In the genomic region with DNA sequence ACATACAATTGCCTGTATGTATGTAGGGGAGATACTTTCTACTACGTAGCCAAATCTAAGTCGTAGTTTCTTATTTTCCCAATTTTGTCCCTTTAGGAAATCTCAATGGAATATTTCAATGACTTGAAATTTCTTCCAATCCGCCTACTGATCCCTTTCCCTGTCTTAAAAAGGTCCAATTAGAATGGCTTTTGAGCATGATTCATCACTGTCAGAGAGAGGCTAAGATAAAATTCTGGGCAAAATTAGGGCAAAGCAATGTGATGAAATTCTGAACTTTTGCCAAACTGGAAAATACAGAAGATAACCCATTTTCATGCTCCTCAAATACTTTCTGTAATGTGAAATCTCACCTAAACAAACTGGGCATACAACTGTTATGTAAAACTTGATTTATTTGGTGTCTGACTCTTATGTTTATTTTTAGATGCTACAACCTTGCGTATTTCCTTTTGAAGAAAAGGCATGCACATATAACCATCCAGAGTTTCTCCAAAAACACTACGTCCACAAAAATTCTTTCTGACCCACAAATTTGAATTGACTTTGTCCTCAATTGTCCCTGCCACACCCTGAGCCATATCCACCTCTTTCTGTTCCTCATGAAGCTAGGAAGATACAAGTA, we compare ENCODE assay signal across 20 cellular contexts.
DNase-seq lines count a peak whose midpoint lies in the region; ATAC-seq, FAIRE-seq and TF ChIP-seq lines count a peak whose summit lies in the region.
"Had no signal": no experiment of that assay in that cellular context is flagged by ENCODE, and none has a peak within 500 bp of the region (broad histone marks: within the 10 kb centered on the region; RNA-seq: fewer than 3 reads in every experiment).

No MANE protein-coding gene starts in this region.

- no peaks in the 10 kb centered on the region for H3K27me3 Mint-ChIP-seq in CD4-positive, alpha-beta T cell
- peaks cover 0 to 3% (median 2%) of the 10 kb centered on the region in 3 donors for H3K27me3 Mint-ChIP-seq in immature natural killer cell (ENCODE audit: low read depth in 3 of 3)

- intact Hi-C loops in CD4-positive, alpha-beta T cell (cut with DNase I, micrococcal nuclease), result no loop called here

- peak; percentile 87 for FAIRE-seq in GM19239 (lab: Jason Lieb, UNC)
- FAIRE-seq: G401.6, H1 had no signal

- no peak for TF ChIP-seq CTCF in CD4-positive, alpha-beta T cell (IDR thresholded peaks at IDR 0.05)

- no peaks in the 10 kb centered on the region for H3K36me3 Mint-ChIP-seq in CD4-positive, alpha-beta T cell (ENCODE audit: low read depth)
- peaks cover 21 to 31% (median 30%) of the 10 kb centered on the region in 3 donors for H3K36me3 Mint-ChIP-seq in immature natural killer cell

- H3K9me3 ChIP-seq in CD4-positive, alpha-beta T cell (ENCODE audit: control insufficient read depth, low read length), result no peaks in the 10 kb centered on the region

- ATAC-seq in CD4-positive, alpha-beta T cell (ENCODE audit: poor library complexity), result no peak
- ATAC-seq in GM19035 (IDR thresholded peaks at IDR 0.05; ENCODE audit: unreplicated experiment), result no peak
- ATAC-seq: PC-3 had no signal

- H3K9me3 Mint-ChIP-seq in CD4-positive, alpha-beta T cell, result no peaks in the 10 kb centered on the region
- no peaks in the 10 kb centered on the region for H3K9me3 Mint-ChIP-seq in immature natural killer cell

- peak overlapping the region; percentile 2 for H3K27ac Mint-ChIP-seq in CD4-positive, alpha-beta T cell
- peak overlapping the region in 5 of 6 donors; percentile 1 to 59 (median 7) for H3K27ac Mint-ChIP-seq in immature natural killer cell

- no peak for DNase-seq in CD4-positive, alpha-beta T cell
- DNase-seq in GM19239 (ENCODE audit: insufficient read length, low spot score) (no peak), amniotic epithelial cell (ENCODE audit: low read depth) (peak; percentile 30), immature natural killer cell (no peak), NCI-H446 (lab: John Stamatoyannopoulos, UW) (no peak), activated gamma-delta T cell treated with Interleukin-2 at 50 U/mL for 16 hours (no peak)
- no peak for DNase-seq in stimulated activated CD4-positive, alpha-beta T cell treated with anti-CD3 and anti-CD28 coated beads, Interleukin-4, amount 100 ng/mL, for 1 hour
- DNase-seq: COR-L47, DMS 273 treated with DMSO at 0.1 percent for 48 hours, DND-41, KG1, NCI-H1417 treated with DMSO at 0.1 percent for 48 hours, NCI-H187 treated with DMSO at 0.1 percent for 48 hours, NCI-H2227 treated with DMSO at 0.1 percent for 48 hours, NCI-H524 treated with DMSO at 0.1 percent for 48 hours, PC-3 had no signal

- H3K27me3 ChIP-seq in CD4-positive, alpha-beta T cell (ENCODE audit: control insufficient read depth, insufficient read depth, low read length), result no peaks in the 10 kb centered on the region

- H3K4me3 Mint-ChIP-seq in CD4-positive, alpha-beta T cell, result no peak overlapping the region
- H3K4me3 Mint-ChIP-seq in immature natural killer cell, result no peak overlapping the region

- CTCF ChIA-PET in CD4-positive, alpha-beta T cell (lab: Charles Lee), result no interaction called here

- POLR2A ChIA-PET in CD4-positive, alpha-beta T cell (lab: Charles Lee), result no interaction called here

- H3K27ac ChIP-seq in CD4-positive, alpha-beta T cell (ENCODE audit: low read depth, low read length), result no peak overlapping the region
- H3K27ac ChIP-seq: C4-2B had no signal

- H3K4me1 Mint-ChIP-seq in CD4-positive, alpha-beta T cell (ENCODE audit: low read depth), result peaks cover 29% of the 10 kb centered on the region
- H3K4me1 Mint-ChIP-seq in immature natural killer cell, result peaks cover 39 to 64% of the 10 kb centered on the region in 2 donors
